ENCODE assay signal across 6 cellular contexts in genomic region chr19:38362946-38363688, GRCh38. TPM values are rescaled to one million over a fixed set of nuclear protein-coding genes. Genes with fewer than 3 reads are reported as not detected.
DNase-seq lines count a peak whose midpoint lies in the region; TF ChIP-seq lines count a peak whose summit lies in the region.
"Not testable (repeated sequence)": the region's sequence is repeated elsewhere in the genome, so short reads cannot be mapped to it uniquely, and the experiment has no call there.
"Had no signal": no experiment of that assay in that cellular context is flagged by ENCODE, and none has a peak within 500 bp of the region (broad histone marks: within the 10 kb centered on the region; RNA-seq: fewer than 3 reads in every experiment).

No MANE protein-coding gene starts in this region.

- H3K4me3 Mint-ChIP-seq in T-helper 2 cell treated with Interferon-gamma antibody and Interleukin-4, amounts not matched to agents 5 μg/mL and 100 μg/mL, for 36 hours, result peak overlapping the region; percentile 93

- DNase-seq in HFF-Myc (ENCODE audit: extremely low read depth, low read depth); T-helper 2 cell treated with Interferon-gamma antibody and Interleukin-4, amounts not matched to agents 5 μg/mL and 100 μg/mL, for 36 hours (ENCODE audit: low spot score); astrocyte of the spinal cord (ENCODE audit: low read depth, low spot score); hepatocyte (ENCODE audit: low spot score): not testable (repeated sequence)

- peaks cover 32% of the 10 kb centered on the region for H3K27me3 Mint-ChIP-seq in T-helper 2 cell treated with Interferon-gamma antibody and Interleukin-4, amounts not matched to agents 5 μg/mL and 100 μg/mL, for 36 hours (ENCODE audit: low read depth)

- in situ Hi-C loops in astrocyte of the spinal cord (cut with HindIII; ENCODE audit: low sequenced_read_pairs), result not testable (repeated sequence)

- not testable (repeated sequence) for H3K4me1 ChIP-seq in hepatocyte (ENCODE audit: insufficient read depth)
- peaks cover 17 to 18% of the 10 kb centered on the region in 2 experiments for H3K4me1 ChIP-seq in neutrophil (ENCODE audit: control insufficient read depth in 1 of 2, insufficient read depth in 1 of 2, low read depth in 1 of 2, low read length in 1 of 2)

- H3K27ac ChIP-seq in hepatocyte, neutrophil: not testable (repeated sequence)

- not testable (repeated sequence) for TF ChIP-seq CTCF in HFF-Myc (IDR thresholded peaks at IDR 0.05; ENCODE audit: low read depth, low read length, missing control alignments); astrocyte of the spinal cord (IDR thresholded peaks at IDR 0.05; ENCODE audit: low read depth, low read length); hepatocyte (IDR thresholded peaks at IDR 0.05; ENCODE audit: poor library complexity); neutrophil (IDR thresholded peaks at IDR 0.05)

- H3K4me2 ChIP-seq in hepatocyte, result peak overlapping the region; percentile 100

- H4K20me1 ChIP-seq in hepatocyte (ENCODE audit: insufficient read depth, poor library complexity, severe bottlenecking), result not testable (repeated sequence)

- H3K27ac Mint-ChIP-seq in T-helper 2 cell treated with Interferon-gamma antibody and Interleukin-4, amounts not matched to agents 5 μg/mL and 100 μg/mL, for 36 hours, result not testable (repeated sequence)

- not testable (repeated sequence) for H3K9me3 Mint-ChIP-seq in T-helper 2 cell treated with Interferon-gamma antibody and Interleukin-4, amounts not matched to agents 5 μg/mL and 100 μg/mL, for 36 hours

- not testable (repeated sequence) for H3K9me3 ChIP-seq in hepatocyte (ENCODE audit: low read depth); neutrophil

- 83% methylated on average over 15 of the region's 16 CpGs for WGBS in hepatocyte (ENCODE audit: low lambda C conversion rate, missing lambda C conversion rate)

- not testable (repeated sequence) for H2AFZ ChIP-seq in hepatocyte

- H3K4me3 ChIP-seq in HFF-Myc (replicated peaks; ENCODE audit: low read depth, low read length) (peak overlapping the region; percentile 50), astrocyte of the spinal cord (ENCODE audit: low read depth, low read length) (peak overlapping the region; percentile 56), neutrophil (ENCODE audit: low read depth in 1 of 2, low read length in 1 of 2) (peak overlapping the region; percentile 58 to 67)
- not testable (repeated sequence) for H3K4me3 ChIP-seq in hepatocyte

- not testable (repeated sequence) for H3K36me3 ChIP-seq in hepatocyte (replicated peaks; ENCODE audit: insufficient read depth, low read depth); neutrophil

- H3K27me3 ChIP-seq in hepatocyte, result peaks cover 31% of the 10 kb centered on the region
- H3K27me3 ChIP-seq in neutrophil, result peaks cover 66% of the 10 kb centered on the region

- peaks cover 12% of the 10 kb centered on the region for H3K4me1 Mint-ChIP-seq in T-helper 2 cell treated with Interferon-gamma antibody and Interleukin-4, amounts not matched to agents 5 μg/mL and 100 μg/mL, for 36 hours (ENCODE audit: low read depth)

- not testable (repeated sequence) for H3K79me2 ChIP-seq in hepatocyte

- H3K9me2 ChIP-seq in hepatocyte (replicated peaks; ENCODE audit: insufficient read depth), result not testable (repeated sequence)

- not testable (repeated sequence) for H3K36me3 Mint-ChIP-seq in T-helper 2 cell treated with Interferon-gamma antibody and Interleukin-4, amounts not matched to agents 5 μg/mL and 100 μg/mL, for 36 hours (ENCODE audit: low read depth)

RNA-seq across cellular contexts. Expression of gene PSMD8, which starts 11.3 kb away (rescaled TPM):
- total RNA-seq in hepatocyte, result 250 and 263 TPM in 2 replicates
- 278 and 312 TPM in 2 replicates for polyA plus RNA-seq in hepatocyte

RNA-seq across cellular contexts. Expression of gene GGN, which starts 24.7 kb away (rescaled TPM):
- total RNA-seq in hepatocyte, result 0.12 and 0.60 TPM in 2 replicates
- polyA plus RNA-seq in hepatocyte, result 1.1 and 1.6 TPM in 2 replicates
- total RNA-seq: Right ventricle myocardium inferior had no signal

RNA-seq across cellular contexts. Expression of gene SPRED3, which starts 25.4 kb away (rescaled TPM):
- total RNA-seq in hepatocyte, result 0.68 and 4.0 TPM in 2 replicates
- polyA plus RNA-seq in hepatocyte, result 2.3 and 3.9 TPM in 2 replicates

RNA-seq across cellular contexts. Expression of gene CATSPERG, which starts 27.5 kb away (rescaled TPM):
- 14.5 and 19.1 TPM in 2 replicates for total RNA-seq in hepatocyte
- 26.1 and 38.0 TPM in 2 replicates for polyA plus RNA-seq in hepatocyte

RNA-seq across cellular contexts. Expression of gene FAM98C, which starts 39.8 kb away (rescaled TPM):
- total RNA-seq in hepatocyte, result 9.9 and 17.3 TPM in 2 replicates
- 20.2 and 27.7 TPM in 2 replicates for polyA plus RNA-seq in hepatocyte
